37 cellular contexts compared by ENCODE assay signal in genomic region chr10:117780411-117780810, GRCh38.
A peak's percentile ranks its signal among the peaks of the same experiment; 100 is the strongest.
DNase-seq lines count a peak whose midpoint lies in the region; ATAC-seq, FAIRE-seq and TF ChIP-seq lines count a peak whose summit lies in the region.
"Had no signal": no experiment of that assay in that cellular context is flagged by ENCODE, and none has a peak within 500 bp of the region (broad histone marks: within the 10 kb centered on the region; RNA-seq: fewer than 3 reads in every experiment).

No MANE protein-coding gene starts in this region.

- H3K36me3 ChIP-seq in HEK293 (ENCODE audit: control insufficient read depth in 2 of 2, insufficient read depth in 1 of 2, low read length in 2 of 2) (no peaks in the 10 kb centered on the region), IMR-90 (ENCODE audit: control insufficient read depth, insufficient read depth, low read length) (no peaks in the 10 kb centered on the region), H1 (ENCODE audit: control insufficient read depth in 2 of 4, insufficient read depth in 4 of 4, low read length in 3 of 4) (no peaks in the 10 kb centered on the region), endodermal cell (ENCODE audit: control insufficient read depth, insufficient read depth, low read length) (no peaks in the 10 kb centered on the region), upper lobe of right lung (no peaks in the 10 kb centered on the region)
- H3K36me3 ChIP-seq: BE2C; BLaER1; BLaER1 treated with 17β-estradiol and CSF1 and Interleukin-3, amounts not matched to agents 10 nM and 100 nM had no signal

- H3K27ac Mint-ChIP-seq in endodermal cell (no peak overlapping the region), nephron progenitor cell (no peak overlapping the region)
- H3K27ac Mint-ChIP-seq: B cell; CD4-positive, alpha-beta memory T cell; CD4-positive, alpha-beta T cell; CD4-positive, CD25-positive, alpha-beta regulatory T cell; CD8-positive, alpha-beta T cell had no signal

- H3K9me3 Mint-ChIP-seq in endodermal cell = no peaks in the 10 kb centered on the region
- H3K9me3 Mint-ChIP-seq in nephron progenitor cell = no peaks in the 10 kb centered on the region
- H3K9me3 Mint-ChIP-seq: CD4-positive, alpha-beta T cell; CD8-positive, alpha-beta T cell had no signal

- H3K4me3 ChIP-seq in HEK293 (ENCODE audit: low read depth, low read length) = no peak overlapping the region
- no peak overlapping the region for H3K4me3 ChIP-seq in IMR-90 (ENCODE audit: insufficient read depth, low read depth, low read length)
- no peak overlapping the region for H3K4me3 ChIP-seq in H1 (ENCODE audit: extremely low read depth in 1 of 4, insufficient read depth in 2 of 4, low read depth in 3 of 4, low read length in 4 of 4)
- H3K4me3 ChIP-seq in endodermal cell (ENCODE audit: low read length) = no peak overlapping the region
- H3K4me3 ChIP-seq in upper lobe of right lung = no peak overlapping the region
- H3K4me3 ChIP-seq: A549; BLaER1; BLaER1 treated with 17β-estradiol and CSF1 and Interleukin-3, amounts not matched to agents 10 nM and 100 nM had no signal

- H3K27me3 ChIP-seq in IMR-90 (ENCODE audit: control insufficient read depth, insufficient read depth, low read length) (no peaks in the 10 kb centered on the region), H1 (replicated peaks in 1 of 4; ENCODE audit: control insufficient read depth in 3 of 4, extremely low read depth in 1 of 4, insufficient read depth in 3 of 4, low read length in 3 of 4) (no peaks in the 10 kb centered on the region), endodermal cell (ENCODE audit: control insufficient read depth, insufficient read depth, low read length, poor library complexity, severe bottlenecking) (peaks cover 7% of the 10 kb centered on the region), upper lobe of right lung (no peaks in the 10 kb centered on the region)
- H3K27me3 ChIP-seq: BE2C; BLaER1; BLaER1 treated with 17β-estradiol and CSF1 and Interleukin-3, amounts not matched to agents 10 nM and 100 nM had no signal

- H3K56ac ChIP-seq in IMR-90 (ENCODE audit: extremely low read depth, insufficient read depth, low read length) (no peak overlapping the region), H1 (replicated peaks; ENCODE audit: insufficient read length, low read depth, low read length) (peak overlapping the region; percentile 77)

- ATAC-seq in IMR-90 (ENCODE audit: low read depth) = no peak
- no peak for ATAC-seq in HG02642 (IDR thresholded peaks at IDR 0.05; ENCODE audit: poor library complexity, unreplicated experiment)
- ATAC-seq in GM18519 (IDR thresholded peaks at IDR 0.05; ENCODE audit: low FRiP score, unreplicated experiment) = no peak
- no peak for ATAC-seq in upper lobe of right lung
- ATAC-seq: A549; CD8-positive, alpha-beta T cell had no signal

- H4K91ac ChIP-seq in IMR-90 (ENCODE audit: insufficient read depth, low read depth, low read length) (no peak overlapping the region), H1 (replicated peaks; ENCODE audit: insufficient read length, low read length) (no peak overlapping the region)

- H2AK5ac ChIP-seq in IMR-90 (ENCODE audit: low read depth, low read length) = no peak overlapping the region
- no peak overlapping the region for H2AK5ac ChIP-seq in H1 (ENCODE audit: low read depth, low read length)

- no peak overlapping the region for H4K8ac ChIP-seq in IMR-90 (ENCODE audit: low read depth in 2 of 2, low read length in 2 of 2)
- no peak overlapping the region for H4K8ac ChIP-seq in H1 (ENCODE audit: extremely low read depth, insufficient read depth, low read length)

- FAIRE-seq in H1 (lab: Jason Lieb, UNC) = no peak
- FAIRE-seq: A204.1, A549, D721Med had no signal

- WGBS in IMR-90 (ENCODE audit: extremely low coverage in 2 of 2, insufficient read length in 1 of 2), 2 experiments = no CpG with 5 or more reads among the region's 1 CpG
- 83% methylated on average over 1 of the region's 1 CpG; no CpG with 5 or more reads in 1 of the 2 experiments for WGBS in H1 (ENCODE audit: extremely low coverage in 1 of 2, insufficient coverage in 1 of 2, insufficient read length in 1 of 2, insufficient replicate concordance in 2 of 2, low coverage in 1 of 2, low lambda C conversion rate in 2 of 2, missing lambda C conversion rate in 1 of 2), 2 experiments
- 91% methylated on average over 1 of the region's 1 CpG; no CpG with 5 or more reads in 1 of the 2 experiments for WGBS in endodermal cell (ENCODE audit: insufficient coverage in 1 of 2, insufficient read length in 1 of 2), 2 experiments

- no peaks in the 10 kb centered on the region for H3K4me1 ChIP-seq in HEK293 (ENCODE audit: control insufficient read depth, insufficient read depth, low read length)
- no peaks in the 10 kb centered on the region for H3K4me1 ChIP-seq in IMR-90 (ENCODE audit: control insufficient read depth, insufficient read depth, low read length)
- H3K4me1 ChIP-seq in H1 (replicated peaks in 1 of 4; ENCODE audit: control insufficient read depth in 3 of 4, insufficient read depth in 4 of 4, low read length in 3 of 4) = no peaks in the 10 kb centered on the region
- H3K4me1 ChIP-seq in endodermal cell (ENCODE audit: control insufficient read depth, insufficient read depth, low read length) = no peaks in the 10 kb centered on the region
- H3K4me1 ChIP-seq in upper lobe of right lung = no peaks in the 10 kb centered on the region
- H3K4me1 ChIP-seq: A549; BE2C; BLaER1; BLaER1 treated with 17β-estradiol and CSF1 and Interleukin-3, amounts not matched to agents 10 nM and 100 nM; Caco-2 had no signal

- CTCF ChIA-PET in HEK293 (lab: Yijun Ruan, JAX) (no interaction called here), IMR-90 (lab: Yijun Ruan, JAX) (no interaction called here), H1 (lab: Charles Lee; ENCODE audit: partially characterized antibody) (no interaction called here)

- POLR2A ChIA-PET in HEK293 (lab: Yijun Ruan, JAX) = no interaction called here
- POLR2A ChIA-PET in IMR-90 (lab: Charles Lee; ENCODE audit: unreplicated experiment) = no interaction called here
- POLR2A ChIA-PET in H1 (lab: Charles Lee; ENCODE audit: partially characterized antibody) = no interaction called here

- dilution Hi-C loops in IMR-90 (cut with HindIII; ENCODE audit: low sequenced_read_pairs, unreplicated experiment) = no loop called here

- H3K23ac ChIP-seq in IMR-90 (ENCODE audit: low read depth, low read length) (no peak overlapping the region), H1 (ENCODE audit: insufficient read length) (no peak overlapping the region)

- H2BK5ac ChIP-seq in IMR-90 (ENCODE audit: low read depth, low read length, poor library complexity, severe bottlenecking) (peak overlapping the region; percentile 58), H1 (ENCODE audit: low read depth, low read length) (no peak overlapping the region)

- H3K27ac ChIP-seq in HEK293 (ENCODE audit: extremely low read depth, low read depth, low read length) (no peak overlapping the region), IMR-90 (ENCODE audit: insufficient read depth, low read length) (no peak overlapping the region), H1 (ENCODE audit: low read depth, low read length) (no peak overlapping the region), endodermal cell (ENCODE audit: low read depth, low read length) (no peak overlapping the region), upper lobe of right lung (no peak overlapping the region)
- H3K27ac ChIP-seq: 22Rv1; A549; BLaER1; BLaER1 treated with 17β-estradiol and CSF1 and Interleukin-3, amounts not matched to agents 10 nM and 100 nM; C4-2B had no signal

- no peak for TF ChIP-seq EP300 in H1 (IDR thresholded peaks at IDR 0.05; ENCODE audit: borderline replicate concordance in 1 of 2, low read depth in 2 of 2, low read length in 2 of 2)

- H3K79me1 ChIP-seq in IMR-90 (ENCODE audit: low read depth in 1 of 2, low read length in 2 of 2) = no peaks in the 10 kb centered on the region
- no peaks in the 10 kb centered on the region for H3K79me1 ChIP-seq in H1 (ENCODE audit: low read depth, low read length)

- H2BK15ac ChIP-seq in IMR-90 (ENCODE audit: low read depth, low read length) (no peak overlapping the region), H1 (ENCODE audit: low read length) (no peak overlapping the region)

- no peak for DNase-seq in IMR-90
- DNase-seq in H1 (ENCODE audit: low read depth in 1 of 2, low spot score in 2 of 2) = no peak
- DNase-seq in endodermal cell = peak; percentile 7
- DNase-seq in nephron progenitor cell = no peak
- DNase-seq in upper lobe of right lung = no peak
- DNase-seq: 8988T; ACHN; AML-193; BE2C; C1 segment of cervical spinal cord; Caco-2; Calu3; CD4-positive, alpha-beta memory T cell; CD4-positive, alpha-beta T cell; CD4-positive, CD25-positive, alpha-beta regulatory T cell; CD8-positive, alpha-beta memory T cell; CD8-positive, alpha-beta T cell; COR-L47; DMS 273 treated with DMSO at 0.1 percent for 48 hours; DMS153; DMS53; DMS79; DMS79 treated with DMSO at 0.1 percent for 48 hours; DND-41; EL had no signal

- H3K9me1 ChIP-seq in IMR-90 (ENCODE audit: insufficient read depth, low read length) = no peaks in the 10 kb centered on the region

- no peak overlapping the region for H2AK9ac ChIP-seq in IMR-90 (replicated peaks; ENCODE audit: low read depth, low read length, poor library complexity)

- H3K4ac ChIP-seq in IMR-90 (ENCODE audit: low read depth, low read length) (no peak overlapping the region), H1 (replicated peaks; ENCODE audit: insufficient read length, low read depth, low read length) (no peak overlapping the region)

- no peak for TF ChIP-seq POLR2A in IMR-90 (IDR thresholded peaks at IDR 0.05; ENCODE audit: low read depth, low read length)
- TF ChIP-seq POLR2A in H1 (IDR thresholded peaks at IDR 0.05; ENCODE audit: control extremely low read depth in 1 of 2, low read depth in 2 of 2, low read length in 2 of 2) = no peak

- no peak overlapping the region for H2BK12ac ChIP-seq in H1 (ENCODE audit: low read depth, low read length)

- H3K4me2 ChIP-seq in IMR-90 (ENCODE audit: low read depth, low read length) (no peak overlapping the region), H1 (ENCODE audit: insufficient read depth in 1 of 2, low read depth in 2 of 2, low read length in 2 of 2) (no peak overlapping the region)
- H3K4me2 ChIP-seq: A549; BLaER1; BLaER1 treated with 17β-estradiol and CSF1 and Interleukin-3, amounts not matched to agents 10 nM and 100 nM had no signal

- H2BK120ac ChIP-seq in IMR-90 (ENCODE audit: low read depth, low read length) (no peak overlapping the region), H1 (replicated peaks; ENCODE audit: low read depth, low read length) (no peak overlapping the region)

- in situ Hi-C loops in IMR-90 (cut with MboI; ENCODE audit: low sequenced_read_pairs) = no loop called here

- H3K14ac ChIP-seq in IMR-90 (replicated peaks; ENCODE audit: low read depth, low read length) (no peak overlapping the region), H1 (ENCODE audit: insufficient read length) (no peak overlapping the region)

- TF ChIP-seq RAD21 in IMR-90 (IDR thresholded peaks at IDR 0.05; ENCODE audit: low read length) (no peak), H1 (IDR thresholded peaks at IDR 0.05 in 1 of 2, conservative IDR thresholded peaks at IDR 0.05 in 1 of 2; ENCODE audit: low read depth in 2 of 2, low read length in 2 of 2) (no peak)

- H2AFZ ChIP-seq in IMR-90 (replicated peaks; ENCODE audit: low read length, poor library complexity) (no peak overlapping the region), H1 (ENCODE audit: low read length) (no peak overlapping the region)

- H3K36me3 Mint-ChIP-seq in endodermal cell (ENCODE audit: low read depth) (no peaks in the 10 kb centered on the region), nephron progenitor cell (ENCODE audit: low read depth) (no peaks in the 10 kb centered on the region)
- H3K36me3 Mint-ChIP-seq: CD14-positive monocyte; CD4-positive, alpha-beta memory T cell; CD4-positive, CD25-positive, alpha-beta regulatory T cell; CD8-positive, alpha-beta memory T cell; CD8-positive, alpha-beta T cell had no signal

- H3K9me3 ChIP-seq in HEK293 (ENCODE audit: control insufficient read depth, insufficient read depth, low read depth, low read length) (no peaks in the 10 kb centered on the region), IMR-90 (ENCODE audit: control insufficient read depth, insufficient read depth, low read length) (peaks cover 37% of the 10 kb centered on the region), H1 (ENCODE audit: insufficient read depth in 2 of 2, low read depth in 1 of 2, low read length in 1 of 2) (no peaks in the 10 kb centered on the region), endodermal cell (ENCODE audit: control insufficient read depth, low read length) (no peaks in the 10 kb centered on the region), upper lobe of right lung (no peaks in the 10 kb centered on the region)
- H3K9me3 ChIP-seq: A549; BE2C; BLaER1; BLaER1 treated with 17β-estradiol and CSF1 and Interleukin-3, amounts not matched to agents 10 nM and 100 nM; Caco-2 had no signal

- H3K18ac ChIP-seq in IMR-90 (ENCODE audit: low read depth, low read length) = no peak overlapping the region
- H3K18ac ChIP-seq in H1 (ENCODE audit: extremely low read depth, low read length) = no peak overlapping the region

- TF ChIP-seq CTCF in HEK293 (tag by site-specific recombination; IDR thresholded peaks at IDR 0.05) = no peak
- no peak for TF ChIP-seq CTCF in IMR-90 (conservative IDR thresholded peaks at IDR 0.05; ENCODE audit: low read depth, low read length)
- TF ChIP-seq CTCF in H1 (IDR thresholded peaks at IDR 0.05; ENCODE audit: control extremely low read depth in 1 of 3, insufficient read depth in 1 of 3, low read depth in 1 of 3, low read length in 3 of 3) = no peak
- no peak for TF ChIP-seq CTCF in endodermal cell (conservative IDR thresholded peaks at IDR 0.05)
- TF ChIP-seq CTCF in nephron progenitor cell (IDR thresholded peaks at IDR 0.05) = no peak
- TF ChIP-seq CTCF in upper lobe of right lung (IDR thresholded peaks at IDR 0.05) = no peak

- H3K4me1 Mint-ChIP-seq in endodermal cell (peaks cover 7% of the 10 kb centered on the region), nephron progenitor cell (peaks cover 23% of the 10 kb centered on the region)
- H3K4me1 Mint-ChIP-seq: B cell; CD14-positive monocyte; CD4-positive, alpha-beta memory T cell; CD4-positive, CD25-positive, alpha-beta regulatory T cell; CD8-positive, alpha-beta memory T cell had no signal

- no peak overlapping the region for H4K5ac ChIP-seq in IMR-90 (ENCODE audit: low read depth, low read length)
- H4K5ac ChIP-seq in H1 (ENCODE audit: insufficient read length, low read depth, low read length) = no peak overlapping the region

- no peak overlapping the region for H2BK20ac ChIP-seq in IMR-90 (ENCODE audit: low read depth, low read length)
- H2BK20ac ChIP-seq in H1 (ENCODE audit: low read length) = no peak overlapping the region

- no peaks in the 10 kb centered on the region for H4K20me1 ChIP-seq in IMR-90 (ENCODE audit: insufficient read depth, low read length)
- H4K20me1 ChIP-seq in H1 (replicated peaks in 1 of 2; ENCODE audit: control insufficient read depth in 1 of 2, insufficient read depth in 2 of 2, low read length in 2 of 2) = no peaks in the 10 kb centered on the region
- H4K20me1 ChIP-seq: BLaER1; BLaER1 treated with 17β-estradiol and CSF1 and Interleukin-3, amounts not matched to agents 10 nM and 100 nM had no signal

- intact Hi-C loops in IMR-90 (cut with micrococcal nuclease) = no loop called here
- intact Hi-C loops in upper lobe of right lung (cut with DNase I) = no loop called here

- H3K9ac ChIP-seq in IMR-90 (ENCODE audit: low read depth, low read length) (no peak overlapping the region), H1 (replicated peaks in 1 of 4; ENCODE audit: extremely low read depth in 1 of 4, low read depth in 3 of 4, low read length in 3 of 4) (no peak overlapping the region), endodermal cell (ENCODE audit: extremely low read depth, low read length, poor library complexity, severe bottlenecking) (no peak overlapping the region)
- H3K9ac ChIP-seq: BLaER1; BLaER1 treated with 17β-estradiol and CSF1 and Interleukin-3, amounts not matched to agents 10 nM and 100 nM had no signal

- H3K23me2 ChIP-seq in H1 (ENCODE audit: low read depth, low read length) = peaks cover 4% of the 10 kb centered on the region; the same call in 1 of the 2 replicates

- H3K79me2 ChIP-seq in H1 (ENCODE audit: control insufficient read depth in 1 of 2, insufficient read depth in 2 of 2, low read length in 2 of 2) = no peaks in the 10 kb centered on the region

- BruUV-seq in IMR-90 (replicated peaks; lab: Mats Ljungman, UMichigan) = no TSS peak

- no peak overlapping the region for H3K4me3 Mint-ChIP-seq in endodermal cell
- H3K4me3 Mint-ChIP-seq in nephron progenitor cell = no peak overlapping the region
- H3K4me3 Mint-ChIP-seq: B cell; CD14-positive monocyte; CD4-positive, alpha-beta memory T cell; CD4-positive, alpha-beta T cell; CD4-positive, CD25-positive, alpha-beta regulatory T cell; CD8-positive, alpha-beta memory T cell; CD8-positive, alpha-beta T cell had no signal

- peaks cover 52% of the 10 kb centered on the region for H3K27me3 Mint-ChIP-seq in endodermal cell (ENCODE audit: insufficient read depth)
- peaks cover 35% of the 10 kb centered on the region for H3K27me3 Mint-ChIP-seq in nephron progenitor cell (ENCODE audit: low read depth, poor library complexity)
- H3K27me3 Mint-ChIP-seq: B cell had no signal
